Comparison of ENCODE assay signal across 11 cellular contexts in genomic region chr12:102917026-102917787, GRCh38. TPM values are rescaled to one million over a fixed set of nuclear protein-coding genes. Genes with fewer than 3 reads are reported as not detected.
DNase-seq lines count a peak whose midpoint lies in the region; TF ChIP-seq lines count a peak whose summit lies in the region.
"Had no signal": no experiment of that assay in that cellular context is flagged by ENCODE, and none has a peak within 500 bp of the region (broad histone marks: within the 10 kb centered on the region; RNA-seq: fewer than 3 reads in every experiment).

PAH (minus strand) TSS chr12:102917244; CDS start chr12:102917130, 114 bp downstream.

- H3K36me3 Mint-ChIP-seq in activated naive CD4-positive, alpha-beta T cell treated with anti-CD3 and anti-CD28 coated beads, Interleukin-2, amount 10 ng/mL, durations not matched to agents 7 days and 5 days, result no peaks in the 10 kb centered on the region

- CTCF ChIA-PET in activated naive CD4-positive, alpha-beta T cell treated with anti-CD3 and anti-CD28 coated beads, Interleukin-2, amount 10 ng/mL, durations not matched to agents 7 days and 5 days (lab: Charles Lee), result interaction anchor here (1.1 kb wide), 1 partner anchor 27 kb away, joined by 3 read pairs; no protein-coding TSS in a partner anchor

- H3K9me3 Mint-ChIP-seq in activated naive CD4-positive, alpha-beta T cell treated with anti-CD3 and anti-CD28 coated beads, Interleukin-2, amount 10 ng/mL, durations not matched to agents 7 days and 5 days, result no peaks in the 10 kb centered on the region

- no peak for TF ChIP-seq CTCF in HL-60 (IDR thresholded peaks at IDR 0.05; ENCODE audit: insufficient read depth, low read length)

- H3K27me3 ChIP-seq in HL-60 (ENCODE audit: insufficient read depth, poor library complexity, severe bottlenecking), result no peaks in the 10 kb centered on the region

- H3K4me3 Mint-ChIP-seq in activated naive CD4-positive, alpha-beta T cell treated with anti-CD3 and anti-CD28 coated beads, Interleukin-2, amount 10 ng/mL, durations not matched to agents 7 days and 5 days, result peak within 1 kb of the TSS; percentile 19

- H3K4me1 Mint-ChIP-seq in activated naive CD4-positive, alpha-beta T cell treated with anti-CD3 and anti-CD28 coated beads, Interleukin-2, amount 10 ng/mL, durations not matched to agents 7 days and 5 days, result peaks cover 2% of the 10 kb centered on the region

- H3K27ac Mint-ChIP-seq in activated naive CD4-positive, alpha-beta T cell treated with anti-CD3 and anti-CD28 coated beads, Interleukin-2, amount 10 ng/mL, durations not matched to agents 7 days and 5 days, result no peak within 1 kb of the TSS

- peak within 1 kb of the TSS; percentile 31 for H3K4me3 ChIP-seq in HL-60 (replicated peaks; ENCODE audit: insufficient read depth, low read length)

- DNase-seq in activated naive CD4-positive, alpha-beta T cell treated with Interleukin-2 at 50 U/mL for 16 hours, result peak; percentile 3
- DNase-seq in activated naive CD4-positive, alpha-beta T cell treated with anti-CD3 and anti-CD28 coated beads, Interleukin-2, amount 50 U/mL, for 16 hours, result no peak
- DNase-seq in HL-60 (ENCODE audit: low read depth in 1 of 2, low spot score in 1 of 2) (no peak), medulla oblongata (ENCODE audit: extremely low spot score) (peak; percentile 5), NCI-H2081 treated with DMSO at 0.1 percent for 48 hours (lab: John Stamatoyannopoulos, UW) (no peak), ureter (ENCODE audit: low spot score) (no peak), SKM-1 treated with dmso at 0.1 percent for 144 hours (lab: John Stamatoyannopoulos, UW; ENCODE audit: unreplicated experiment) (no peak)
- DNase-seq in activated naive CD4-positive, alpha-beta T cell treated with anti-CD3 and anti-CD28 coated beads, Interleukin-2, amount 10 ng/mL, durations not matched to agents 7 days and 5 days, result peak; percentile 38

- peaks cover 17% of the 10 kb centered on the region for H3K27me3 Mint-ChIP-seq in activated naive CD4-positive, alpha-beta T cell treated with anti-CD3 and anti-CD28 coated beads, Interleukin-2, amount 10 ng/mL, durations not matched to agents 7 days and 5 days

- H3K27ac ChIP-seq in HL-60 (replicated peaks), result no peak within 1 kb of the TSS
- H3K27ac ChIP-seq: C4-2B had no signal

RNA-seq across cellular contexts. Expression of gene PAH, which starts in this region (rescaled TPM):
- total RNA-seq in ureter, result 2.2 TPM
- total RNA-seq: activated CD8-positive, alpha-beta memory T cell treated with anti-CD3 and anti-CD28 coated beads for 36 hours; skeletal muscle tissue had no signal

Comparison
In these comparisons a context has a peak if more than half of its experiments do, and no peak if none do; other contexts are left out.
1. DNase-seq: peak in activated naive CD4-positive, alpha-beta T cell treated with Interleukin-2 at 50 U/mL for 16 hours (single experiment), activated naive CD4-positive, alpha-beta T cell treated with anti-CD3 and anti-CD28 coated beads, Interleukin-2, amount 10 ng/mL, durations not matched to agents 7 days and 5 days (single experiment) and medulla oblongata (single experiment); none in activated naive CD4-positive, alpha-beta T cell treated with anti-CD3 and anti-CD28 coated beads, Interleukin-2, amount 50 U/mL, for 16 hours (single experiment), HL-60 (0 of 2), NCI-H2081 treated with DMSO at 0.1 percent for 48 hours (single experiment), ureter (single experiment) and SKM-1 treated with dmso at 0.1 percent for 144 hours (single experiment).